Comparison of ENCODE assay signal across 1 cellular context in genomic region chr17:64300566-64300965, GRCh38.
TF ChIP-seq lines count a peak whose summit lies in the region.

No MANE protein-coding gene starts in this region.

TF ChIP-seq in IMR-90, 13 proteins besides CTCF, POLR2A, EP300 and RAD21:
- TF ChIP-seq CEBPB (IDR thresholded peaks at IDR 0.05; ENCODE audit: low read depth, low read length) (no peak), RCOR1 (IDR thresholded peaks at IDR 0.05; ENCODE audit: insufficient replicate concordance, low read length) (no peak), USF2 (IDR thresholded peaks at IDR 0.05; ENCODE audit: low read depth, low read length) (no peak), CHD1 (IDR thresholded peaks at IDR 0.05; ENCODE audit: low read depth, low read length) (no peak), NFE2L2 (IDR thresholded peaks at IDR 0.05; ENCODE audit: low read depth, low read length) (no peak), ELK1 (IDR thresholded peaks at IDR 0.05; ENCODE audit: borderline replicate concordance, low read depth, low read length) (no peak), RFX5 (IDR thresholded peaks at IDR 0.05; ENCODE audit: low read depth, low read length) (no peak), FOS (IDR thresholded peaks at IDR 0.05; ENCODE audit: low read depth, low read length) (no peak), MAZ (IDR thresholded peaks at IDR 0.05; ENCODE audit: borderline replicate concordance, low read depth, low read length) (no peak), MXI1 (IDR thresholded peaks at IDR 0.05; ENCODE audit: borderline replicate concordance, low read depth, low read length) (no peak), BHLHE40 (IDR thresholded peaks at IDR 0.05; ENCODE audit: low read depth, low read length) (no peak), MAFK (IDR thresholded peaks at IDR 0.05; ENCODE audit: low read depth, low read length) (no peak), SMC3 (IDR thresholded peaks at IDR 0.05; ENCODE audit: low read depth, low read length) (no peak)
